9 cellular contexts compared by ENCODE assay signal in the genomic region with DNA sequence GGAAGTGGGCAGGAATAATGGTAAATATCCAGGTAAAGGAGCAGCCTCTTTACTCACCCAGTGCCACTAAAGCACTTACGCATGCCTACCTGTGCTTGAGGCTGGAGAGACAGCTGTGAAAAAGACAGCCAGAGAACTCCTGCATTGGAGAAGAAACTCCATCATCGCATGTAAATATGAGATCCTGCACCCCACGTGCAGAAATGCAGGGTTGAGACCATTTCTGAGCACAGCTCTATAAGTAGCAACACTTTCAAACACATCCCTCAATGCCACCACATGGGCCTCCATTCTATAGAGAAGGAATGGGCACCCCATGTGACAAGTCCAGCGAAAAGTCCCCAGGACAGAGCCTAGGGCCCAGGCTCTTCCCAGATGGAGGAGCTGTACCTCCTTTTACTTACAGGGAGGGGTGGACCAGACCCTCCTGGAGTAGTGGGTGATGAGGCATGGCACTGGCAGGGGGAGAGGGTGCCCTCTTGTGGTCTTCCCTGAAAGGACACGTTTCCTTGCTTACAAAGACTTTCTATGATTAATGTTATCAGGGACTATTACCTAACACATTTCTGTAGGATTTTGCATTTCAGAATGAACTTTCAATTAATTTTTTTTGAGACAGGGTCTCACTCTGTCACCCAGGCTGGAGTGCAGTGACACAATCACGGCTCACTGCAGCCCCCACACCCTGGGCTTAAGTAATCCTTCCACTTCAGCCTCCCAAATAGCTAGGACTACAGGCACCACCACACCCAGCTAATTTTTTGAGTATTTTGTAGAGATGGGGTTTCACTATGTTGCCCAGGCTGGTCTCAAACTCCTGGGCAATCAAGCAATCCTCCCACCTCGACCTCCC. TPM values are rescaled to one million over a fixed set of nuclear protein-coding genes. Genes with fewer than 3 reads are reported as not detected.
DNase-seq lines count a peak whose midpoint lies in the region; ATAC-seq and TF ChIP-seq lines count a peak whose summit lies in the region.
"Had no signal": no experiment of that assay in that cellular context is flagged by ENCODE, and none has a peak within 500 bp of the region (broad histone marks: within the 10 kb centered on the region; RNA-seq: fewer than 3 reads in every experiment).

No MANE protein-coding gene starts in this region.

- in situ Hi-C loops in KBM-7 (cut with MboI; ENCODE audit: low pct_unique_long_range_greater_than_20kb, low sequenced_read_pairs) = no loop called here

- TF ChIP-seq POLR2A in spleen (IDR thresholded peaks at IDR 0.05) = no peak

- peaks cover 8% of the 10 kb centered on the region for H3K36me3 ChIP-seq in left ventricle myocardium inferior
- H3K36me3 ChIP-seq in spleen = peaks cover 0 to 8% (median 0%) of the 10 kb centered on the region in 6 donors

- H3K4me1 ChIP-seq in left ventricle myocardium inferior (peaks cover 49% of the 10 kb centered on the region), spleen (peaks cover 8 to 31% (median 23%) of the 10 kb centered on the region in 6 donors)

- H3K9me3 ChIP-seq in left ventricle myocardium inferior (replicated peaks) (no peaks in the 10 kb centered on the region), spleen (peaks cover 0 to 11% (median 0%) of the 10 kb centered on the region in 8 donors)

- H3K4me3 ChIP-seq in left ventricle myocardium inferior (no peak overlapping the region), spleen (no peak overlapping the region)

- H3K27ac ChIP-seq in left ventricle myocardium inferior (replicated peaks) = peak overlapping the region; percentile 95
- peak overlapping the region in 2 of 8 donors; percentile 10 to 34 for H3K27ac ChIP-seq in spleen

- TF ChIP-seq CTCF in left ventricle myocardium inferior (IDR thresholded peaks at IDR 0.05; ENCODE audit: borderline replicate concordance) (peak; percentile 94), spleen (IDR thresholded peaks at IDR 0.05 in 8 of 11, conservative IDR thresholded peaks at IDR 0.05 in 3 of 11) (peak; percentile 40 to 80 (median 69))

- no peaks in the 10 kb centered on the region for H3K9me3 Mint-ChIP-seq in activated naive CD4-positive, alpha-beta T cell treated with anti-CD3 and anti-CD28 coated beads, Interleukin-2, amount 50 U/mL, for 72 hours

- no peak overlapping the region for H3K27ac Mint-ChIP-seq in activated naive CD4-positive, alpha-beta T cell treated with anti-CD3 and anti-CD28 coated beads, Interleukin-2, amount 50 U/mL, for 72 hours

- DNase-seq in DMS53 treated with DMSO at 0.1 percent for 48 hours (lab: John Stamatoyannopoulos, UW; ENCODE audit: unreplicated experiment) = peak; percentile 55
- DNase-seq in KBM-7 = peak; percentile 73
- DNase-seq in SKM-1 (lab: John Stamatoyannopoulos, UW; ENCODE audit: unreplicated experiment) = peak; percentile 47
- DNase-seq in activated naive CD4-positive, alpha-beta T cell treated with anti-CD3 and anti-CD28 coated beads, Interleukin-2, amount 50 U/mL, for 72 hours (ENCODE audit: low spot score in 2 of 2) = peak in 1 of 2 donors; percentile 64
- DNase-seq in left ventricle myocardium inferior = no peak
- no peak for DNase-seq in spleen
- no peak for DNase-seq in NCI-H128 (lab: John Stamatoyannopoulos, UW; ENCODE audit: unreplicated experiment)

- no peaks in the 10 kb centered on the region for H3K36me3 Mint-ChIP-seq in activated naive CD4-positive, alpha-beta T cell treated with anti-CD3 and anti-CD28 coated beads, Interleukin-2, amount 50 U/mL, for 72 hours

- peak; percentile 54 to 65 for ATAC-seq in activated naive CD4-positive, alpha-beta T cell treated with anti-CD3 and anti-CD28 coated beads, Interleukin-2, amount 50 U/mL, for 72 hours
- ATAC-seq in GM18873 (IDR thresholded peaks at IDR 0.05; ENCODE audit: low FRiP score, unreplicated experiment) = no peak

- 43 to 55% (median 51%) methylated on average over 7 of the region's 7 CpGs for WGBS in spleen, 5 donors

- intact Hi-C loops in left ventricle myocardium inferior (cut with micrococcal nuclease) (loop anchor here (5.0 kb wide), 1 partner anchor 128 kb away; no protein-coding TSS in a partner anchor), spleen (cut with DNase I; ENCODE audit: low total_unique reads) (no loop called here)

- H3K27me3 ChIP-seq in left ventricle myocardium inferior (ENCODE audit: low read depth) = no peaks in the 10 kb centered on the region
- H3K27me3 ChIP-seq in spleen (replicated peaks in 1 of 7) = no peaks in the 10 kb centered on the region

RNA-seq across cellular contexts. Expression of a gene that starts 55.3 kb away (rescaled TPM):
- total RNA-seq in activated naive CD4-positive, alpha-beta T cell treated with anti-CD3 and anti-CD28 coated beads, Interleukin-2, amount 50 U/mL, for 72 hours = not detected
- total RNA-seq in left ventricle myocardium inferior (not detected), spleen (1 to 10 TPM in 2 of 7 donors, under 1 TPM in 1, not detected in 4; 0.57 to 1.4 (median 1.1) TPM)
- polyA plus RNA-seq in spleen = under 1 TPM; 0.30 to 0.62 (median 0.38) TPM
- total RNA-seq: T-helper 1 cell treated with Interleukin-12 subunit alpha and Interleukin-12 subunit beta and Interleukin-4 antibody, amounts not matched to agents 30 ng/mL and 1 ng/mL, for 36 hours had no signal

Comparison
In these comparisons a context has a peak if more than half of its experiments do, and no peak if none do; other contexts are left out.
1. DNase-seq: peak in DMS53 treated with DMSO at 0.1 percent for 48 hours (single experiment), KBM-7 (single experiment) and SKM-1 (single experiment); none in left ventricle myocardium inferior (single experiment), spleen (single experiment) and NCI-H128 (single experiment).